11 cellular contexts compared by ENCODE assay signal in genomic region chr2:67340118-67341011, GRCh38.
"Had no signal": no experiment of that assay in that cellular context is flagged by ENCODE, and none has a peak within 500 bp of the region (broad histone marks: within the 10 kb centered on the region; RNA-seq: fewer than 3 reads in every experiment).

No MANE protein-coding gene starts in this region.

- H3K4me2 ChIP-seq: hepatocyte had no signal

- H3K4me3 ChIP-seq: cardiac muscle cell, esophagus muscularis mucosa, hepatocyte, tibial nerve had no signal

- H3K79me2 ChIP-seq: hepatocyte had no signal

- H3K9me3 ChIP-seq: esophagus muscularis mucosa, tibial nerve had no signal

- H3K4me1 ChIP-seq: tibial nerve had no signal

- DNase-seq: activated CD4-positive, alpha-beta memory T cell treated with anti-CD3 and anti-CD28 coated beads for 36 hours; activated CD4-positive, alpha-beta T cell treated with anti-CD3 and anti-CD28 coated beads for 36 hours; dermis blood vessel endothelial cell; effector memory CD4-positive, alpha-beta T cell; kidney; retina; stimulated activated CD4-positive, alpha-beta T cell treated with anti-CD3 and anti-CD28 coated beads, Interleukin-2, amount 100 ng/mL, for 48 hours had no signal

- H2AFZ ChIP-seq: hepatocyte had no signal

- H3K27ac ChIP-seq: cardiac muscle cell, esophagus muscularis mucosa, hepatocyte, tibial nerve had no signal

- H3K36me3 ChIP-seq: cardiac muscle cell, esophagus muscularis mucosa, tibial nerve had no signal

- ATAC-seq: activated CD4-positive, alpha-beta T cell treated with anti-CD3 and anti-CD28 coated beads for 36 hours had no signal

- H3K27me3 ChIP-seq: esophagus muscularis mucosa, hepatocyte, tibial nerve had no signal
